In the genomic region with DNA sequence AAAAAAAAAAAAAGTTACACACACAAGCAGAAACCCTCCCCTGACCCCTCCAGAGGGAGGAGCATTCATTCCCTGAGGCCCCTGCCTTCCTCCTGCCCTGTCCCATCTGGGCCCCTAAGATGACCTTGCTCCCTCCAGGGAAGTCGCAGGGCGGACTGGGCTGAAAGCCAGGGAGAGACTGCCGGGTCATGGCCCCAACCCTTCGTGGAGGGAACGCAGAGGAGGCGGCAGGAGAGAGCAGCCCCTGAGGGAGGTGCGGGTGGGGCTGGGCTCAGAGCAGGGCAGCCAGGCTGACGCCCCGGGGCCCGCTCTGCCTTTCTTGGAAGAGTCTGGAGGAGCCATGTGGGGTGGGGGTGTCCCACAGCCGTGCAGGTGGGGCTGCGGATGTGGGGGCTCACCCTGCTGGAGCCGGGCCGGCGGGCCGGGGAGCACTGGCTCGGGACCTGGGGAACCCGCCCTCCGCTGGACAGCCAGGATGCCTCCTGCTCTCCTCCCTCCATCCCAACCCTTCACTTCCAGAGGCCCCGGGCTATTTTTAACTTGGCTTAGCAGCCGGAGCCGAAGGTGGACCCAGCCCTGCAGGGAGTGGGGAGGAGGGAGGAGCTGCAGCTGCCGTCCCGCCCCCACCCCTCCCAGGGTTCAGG, we compare ENCODE assay signal across 1 cellular context.
TF ChIP-seq lines count a peak whose summit lies in the region.

No MANE protein-coding gene starts in this region.

TF ChIP-seq in K562, 482 proteins besides CTCF, POLR2A, EP300 and RAD21 (continues in another document):
- TF ChIP-seq, protein P1, sequence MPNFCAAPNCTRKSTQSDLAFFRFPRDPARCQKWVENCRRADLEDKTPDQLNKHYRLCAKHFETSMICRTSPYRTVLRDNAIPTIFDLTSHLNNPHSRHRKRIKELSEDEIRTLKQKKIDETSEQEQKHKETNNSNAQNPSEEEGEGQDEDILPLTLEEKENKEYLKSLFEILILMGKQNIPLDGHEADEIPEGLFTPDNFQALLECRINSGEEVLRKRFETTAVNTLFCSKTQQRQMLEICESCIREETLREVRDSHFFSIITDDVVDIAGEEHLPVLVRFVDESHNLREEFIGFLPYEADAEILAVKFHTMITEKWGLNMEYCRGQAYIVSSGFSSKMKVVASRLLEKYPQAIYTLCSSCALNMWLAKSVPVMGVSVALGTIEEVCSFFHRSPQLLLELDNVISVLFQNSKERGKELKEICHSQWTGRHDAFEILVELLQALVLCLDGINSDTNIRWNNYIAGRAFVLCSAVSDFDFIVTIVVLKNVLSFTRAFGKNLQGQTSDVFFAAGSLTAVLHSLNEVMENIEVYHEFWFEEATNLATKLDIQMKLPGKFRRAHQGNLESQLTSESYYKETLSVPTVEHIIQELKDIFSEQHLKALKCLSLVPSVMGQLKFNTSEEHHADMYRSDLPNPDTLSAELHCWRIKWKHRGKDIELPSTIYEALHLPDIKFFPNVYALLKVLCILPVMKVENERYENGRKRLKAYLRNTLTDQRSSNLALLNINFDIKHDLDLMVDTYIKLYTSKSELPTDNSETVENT (CRISPR knock-in tag; IDR thresholded peaks at IDR 0.05) = no peak
- TF ChIP-seq GTF2E2 (tag; IDR thresholded peaks at IDR 0.05) (no peak), MAZ (CRISPR knock-in tag; conservative IDR thresholded peaks at IDR 0.05 in 1 of 2, IDR thresholded peaks at IDR 0.05 in 1 of 2) (peak; percentile 65 to 70; a peak in 3 of 4 replicates), ZSCAN32 (CRISPR knock-in tag; IDR thresholded peaks at IDR 0.05) (no peak), ZNF253 (CRISPR knock-in tag; conservative IDR thresholded peaks at IDR 0.05) (no peak), GABPA (tag; conservative IDR thresholded peaks at IDR 0.05; ENCODE audit: low read depth) (no peak), SMARCA4 (IDR thresholded peaks at IDR 0.05) (no peak), SAP30 (IDR thresholded peaks at IDR 0.05; ENCODE audit: borderline replicate concordance, insufficient read depth, low read depth, low read length, poor library complexity, severe bottlenecking) (no peak), PHTF2 (CRISPR knock-in tag; IDR thresholded peaks at IDR 0.05) (no peak), NR2C1 (IDR thresholded peaks at IDR 0.05) (peak; percentile 53; the same call in 1 of the 2 replicates), NR2C1 (tag; IDR thresholded peaks at IDR 0.05) (no peak), JUNB (CRISPR knock-in tag; conservative IDR thresholded peaks at IDR 0.05) (no peak), HMGN3 (IDR thresholded peaks at IDR 0.05; ENCODE audit: borderline replicate concordance, extremely low read depth, insufficient read length, low read depth, low read length) (peak; percentile 57), ZNF140 (CRISPR knock-in tag; IDR thresholded peaks at IDR 0.05) (no peak), DDX20 (tag; IDR thresholded peaks at IDR 0.05; ENCODE audit: low read depth) (no peak), CBX2 (IDR thresholded peaks at IDR 0.05; ENCODE audit: insufficient read depth, low read length, poor library complexity, severe bottlenecking) (no peak), ATF1 (CRISPR knock-in tag; IDR thresholded peaks at IDR 0.05) (no peak), ATF1 (tag; IDR thresholded peaks at IDR 0.05) (no peak), RB1 (IDR thresholded peaks at IDR 0.05; ENCODE audit: low read depth) (peak; percentile 34; the same call in 1 of the 2 replicates), ZNF695 (CRISPR knock-in tag; IDR thresholded peaks at IDR 0.05) (no peak), HDAC8 (tag; IDR thresholded peaks at IDR 0.05) (no peak), ASH1L (IDR thresholded peaks at IDR 0.05; ENCODE audit: borderline replicate concordance, low read depth, partially characterized antibody) (no peak), CBFA2T2 (conservative IDR thresholded peaks at IDR 0.05) (peak; percentile 27; the same call in 1 of the 2 replicates), TAF7 (tag; IDR thresholded peaks at IDR 0.05) (no peak), MAFG (tag; conservative IDR thresholded peaks at IDR 0.05) (no peak), CCAR2 (IDR thresholded peaks at IDR 0.05; ENCODE audit: low read depth, low read length) (no peak), TBP (optimal IDR thresholded peaks at IDR 0.05; ENCODE audit: low read depth, low read length) (no peak), HIVEP1 (CRISPR knock-in tag; IDR thresholded peaks at IDR 0.05) (no peak), RFX1 (IDR thresholded peaks at IDR 0.05) (no peak), XRCC3 (IDR thresholded peaks at IDR 0.05) (no peak), NFRKB (IDR thresholded peaks at IDR 0.05; ENCODE audit: low read depth) (no peak), ZNF24 (IDR thresholded peaks at IDR 0.05) (no peak), TARDBP (IDR thresholded peaks at IDR 0.05) (0 out of 2 replicates have a peak, but pooled peaks have one; percentile 38)
- TF ChIP-seq, protein P2, sequence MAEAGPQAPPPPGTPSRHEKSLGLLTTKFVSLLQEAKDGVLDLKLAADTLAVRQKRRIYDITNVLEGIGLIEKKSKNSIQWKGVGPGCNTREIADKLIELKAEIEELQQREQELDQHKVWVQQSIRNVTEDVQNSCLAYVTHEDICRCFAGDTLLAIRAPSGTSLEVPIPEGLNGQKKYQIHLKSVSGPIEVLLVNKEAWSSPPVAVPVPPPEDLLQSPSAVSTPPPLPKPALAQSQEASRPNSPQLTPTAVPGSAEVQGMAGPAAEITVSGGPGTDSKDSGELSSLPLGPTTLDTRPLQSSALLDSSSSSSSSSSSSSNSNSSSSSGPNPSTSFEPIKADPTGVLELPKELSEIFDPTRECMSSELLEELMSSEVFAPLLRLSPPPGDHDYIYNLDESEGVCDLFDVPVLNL (CRISPR knock-in tag; IDR thresholded peaks at IDR 0.05; ENCODE audit: low read depth) = no peak
- TF ChIP-seq, protein P3, sequence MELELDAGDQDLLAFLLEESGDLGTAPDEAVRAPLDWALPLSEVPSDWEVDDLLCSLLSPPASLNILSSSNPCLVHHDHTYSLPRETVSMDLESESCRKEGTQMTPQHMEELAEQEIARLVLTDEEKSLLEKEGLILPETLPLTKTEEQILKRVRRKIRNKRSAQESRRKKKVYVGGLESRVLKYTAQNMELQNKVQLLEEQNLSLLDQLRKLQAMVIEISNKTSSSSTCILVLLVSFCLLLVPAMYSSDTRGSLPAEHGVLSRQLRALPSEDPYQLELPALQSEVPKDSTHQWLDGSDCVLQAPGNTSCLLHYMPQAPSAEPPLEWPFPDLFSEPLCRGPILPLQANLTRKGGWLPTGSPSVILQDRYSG (tag; conservative IDR thresholded peaks at IDR 0.05; ENCODE audit: low read depth) = no peak
- TF ChIP-seq, protein P4, sequence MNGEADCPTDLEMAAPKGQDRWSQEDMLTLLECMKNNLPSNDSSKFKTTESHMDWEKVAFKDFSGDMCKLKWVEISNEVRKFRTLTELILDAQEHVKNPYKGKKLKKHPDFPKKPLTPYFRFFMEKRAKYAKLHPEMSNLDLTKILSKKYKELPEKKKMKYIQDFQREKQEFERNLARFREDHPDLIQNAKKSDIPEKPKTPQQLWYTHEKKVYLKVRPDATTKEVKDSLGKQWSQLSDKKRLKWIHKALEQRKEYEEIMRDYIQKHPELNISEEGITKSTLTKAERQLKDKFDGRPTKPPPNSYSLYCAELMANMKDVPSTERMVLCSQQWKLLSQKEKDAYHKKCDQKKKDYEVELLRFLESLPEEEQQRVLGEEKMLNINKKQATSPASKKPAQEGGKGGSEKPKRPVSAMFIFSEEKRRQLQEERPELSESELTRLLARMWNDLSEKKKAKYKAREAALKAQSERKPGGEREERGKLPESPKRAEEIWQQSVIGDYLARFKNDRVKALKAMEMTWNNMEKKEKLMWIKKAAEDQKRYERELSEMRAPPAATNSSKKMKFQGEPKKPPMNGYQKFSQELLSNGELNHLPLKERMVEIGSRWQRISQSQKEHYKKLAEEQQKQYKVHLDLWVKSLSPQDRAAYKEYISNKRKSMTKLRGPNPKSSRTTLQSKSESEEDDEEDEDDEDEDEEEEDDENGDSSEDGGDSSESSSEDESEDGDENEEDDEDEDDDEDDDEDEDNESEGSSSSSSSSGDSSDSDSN (IDR thresholded peaks at IDR 0.05; ENCODE audit: borderline replicate concordance in 1 of 2, low read depth in 2 of 2, low read length in 2 of 2) = peak; percentile 62 to 75; a peak in 1 of 4 replicates
- TF ChIP-seq, protein P5, sequence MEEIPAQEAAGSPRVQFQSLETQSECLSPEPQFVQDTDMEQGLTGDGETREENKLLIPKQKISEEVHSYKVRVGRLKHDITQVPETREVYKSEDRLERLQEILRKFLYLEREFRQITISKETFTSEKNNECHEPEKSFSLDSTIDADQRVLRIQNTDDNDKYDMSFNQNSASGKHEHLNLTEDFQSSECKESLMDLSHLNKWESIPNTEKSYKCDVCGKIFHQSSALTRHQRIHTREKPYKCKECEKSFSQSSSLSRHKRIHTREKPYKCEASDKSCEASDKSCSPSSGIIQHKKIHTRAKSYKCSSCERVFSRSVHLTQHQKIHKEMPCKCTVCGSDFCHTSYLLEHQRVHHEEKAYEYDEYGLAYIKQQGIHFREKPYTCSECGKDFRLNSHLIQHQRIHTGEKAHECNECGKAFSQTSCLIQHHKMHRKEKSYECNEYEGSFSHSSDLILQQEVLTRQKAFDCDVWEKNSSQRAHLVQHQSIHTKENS (CRISPR knock-in tag; IDR thresholded peaks at IDR 0.05) = no peak
- TF ChIP-seq, protein P6, sequence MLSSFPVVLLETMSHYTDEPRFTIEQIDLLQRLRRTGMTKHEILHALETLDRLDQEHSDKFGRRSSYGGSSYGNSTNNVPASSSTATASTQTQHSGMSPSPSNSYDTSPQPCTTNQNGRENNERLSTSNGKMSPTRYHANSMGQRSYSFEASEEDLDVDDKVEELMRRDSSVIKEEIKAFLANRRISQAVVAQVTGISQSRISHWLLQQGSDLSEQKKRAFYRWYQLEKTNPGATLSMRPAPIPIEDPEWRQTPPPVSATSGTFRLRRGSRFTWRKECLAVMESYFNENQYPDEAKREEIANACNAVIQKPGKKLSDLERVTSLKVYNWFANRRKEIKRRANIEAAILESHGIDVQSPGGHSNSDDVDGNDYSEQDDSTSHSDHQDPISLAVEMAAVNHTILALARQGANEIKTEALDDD (IDR thresholded peaks at IDR 0.05) = no peak
- TF ChIP-seq, protein P7, sequence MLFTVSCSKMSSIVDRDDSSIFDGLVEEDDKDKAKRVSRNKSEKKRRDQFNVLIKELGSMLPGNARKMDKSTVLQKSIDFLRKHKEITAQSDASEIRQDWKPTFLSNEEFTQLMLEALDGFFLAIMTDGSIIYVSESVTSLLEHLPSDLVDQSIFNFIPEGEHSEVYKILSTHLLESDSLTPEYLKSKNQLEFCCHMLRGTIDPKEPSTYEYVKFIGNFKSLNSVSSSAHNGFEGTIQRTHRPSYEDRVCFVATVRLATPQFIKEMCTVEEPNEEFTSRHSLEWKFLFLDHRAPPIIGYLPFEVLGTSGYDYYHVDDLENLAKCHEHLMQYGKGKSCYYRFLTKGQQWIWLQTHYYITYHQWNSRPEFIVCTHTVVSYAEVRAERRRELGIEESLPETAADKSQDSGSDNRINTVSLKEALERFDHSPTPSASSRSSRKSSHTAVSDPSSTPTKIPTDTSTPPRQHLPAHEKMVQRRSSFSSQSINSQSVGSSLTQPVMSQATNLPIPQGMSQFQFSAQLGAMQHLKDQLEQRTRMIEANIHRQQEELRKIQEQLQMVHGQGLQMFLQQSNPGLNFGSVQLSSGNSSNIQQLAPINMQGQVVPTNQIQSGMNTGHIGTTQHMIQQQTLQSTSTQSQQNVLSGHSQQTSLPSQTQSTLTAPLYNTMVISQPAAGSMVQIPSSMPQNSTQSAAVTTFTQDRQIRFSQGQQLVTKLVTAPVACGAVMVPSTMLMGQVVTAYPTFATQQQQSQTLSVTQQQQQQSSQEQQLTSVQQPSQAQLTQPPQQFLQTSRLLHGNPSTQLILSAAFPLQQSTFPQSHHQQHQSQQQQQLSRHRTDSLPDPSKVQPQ (CRISPR knock-in tag; IDR thresholded peaks at IDR 0.05; ENCODE audit: borderline replicate concordance) = no peak
- TF ChIP-seq, protein P8, sequence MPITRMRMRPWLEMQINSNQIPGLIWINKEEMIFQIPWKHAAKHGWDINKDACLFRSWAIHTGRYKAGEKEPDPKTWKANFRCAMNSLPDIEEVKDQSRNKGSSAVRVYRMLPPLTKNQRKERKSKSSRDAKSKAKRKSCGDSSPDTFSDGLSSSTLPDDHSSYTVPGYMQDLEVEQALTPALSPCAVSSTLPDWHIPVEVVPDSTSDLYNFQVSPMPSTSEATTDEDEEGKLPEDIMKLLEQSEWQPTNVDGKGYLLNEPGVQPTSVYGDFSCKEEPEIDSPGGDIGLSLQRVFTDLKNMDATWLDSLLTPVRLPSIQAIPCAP (CRISPR knock-in tag; IDR thresholded peaks at IDR 0.05; ENCODE audit: borderline replicate concordance) = no peak
- TF ChIP-seq, protein P9, sequence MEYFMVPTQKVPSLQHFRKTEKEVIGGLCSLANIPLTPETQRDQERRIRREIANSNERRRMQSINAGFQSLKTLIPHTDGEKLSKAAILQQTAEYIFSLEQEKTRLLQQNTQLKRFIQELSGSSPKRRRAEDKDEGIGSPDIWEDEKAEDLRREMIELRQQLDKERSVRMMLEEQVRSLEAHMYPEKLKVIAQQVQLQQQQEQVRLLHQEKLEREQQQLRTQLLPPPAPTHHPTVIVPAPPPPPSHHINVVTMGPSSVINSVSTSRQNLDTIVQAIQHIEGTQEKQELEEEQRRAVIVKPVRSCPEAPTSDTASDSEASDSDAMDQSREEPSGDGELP (CRISPR knock-in tag; IDR thresholded peaks at IDR 0.05; ENCODE audit: borderline replicate concordance) = peak; percentile 26; the same call in 1 of the 2 replicates
- TF ChIP-seq, protein P10, sequence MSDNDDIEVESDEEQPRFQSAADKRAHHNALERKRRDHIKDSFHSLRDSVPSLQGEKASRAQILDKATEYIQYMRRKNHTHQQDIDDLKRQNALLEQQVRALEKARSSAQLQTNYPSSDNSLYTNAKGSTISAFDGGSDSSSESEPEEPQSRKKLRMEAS (CRISPR knock-in tag; IDR thresholded peaks at IDR 0.05) = peak; percentile 58; the same call in 1 of the 2 replicates
- TF ChIP-seq, protein P11, sequence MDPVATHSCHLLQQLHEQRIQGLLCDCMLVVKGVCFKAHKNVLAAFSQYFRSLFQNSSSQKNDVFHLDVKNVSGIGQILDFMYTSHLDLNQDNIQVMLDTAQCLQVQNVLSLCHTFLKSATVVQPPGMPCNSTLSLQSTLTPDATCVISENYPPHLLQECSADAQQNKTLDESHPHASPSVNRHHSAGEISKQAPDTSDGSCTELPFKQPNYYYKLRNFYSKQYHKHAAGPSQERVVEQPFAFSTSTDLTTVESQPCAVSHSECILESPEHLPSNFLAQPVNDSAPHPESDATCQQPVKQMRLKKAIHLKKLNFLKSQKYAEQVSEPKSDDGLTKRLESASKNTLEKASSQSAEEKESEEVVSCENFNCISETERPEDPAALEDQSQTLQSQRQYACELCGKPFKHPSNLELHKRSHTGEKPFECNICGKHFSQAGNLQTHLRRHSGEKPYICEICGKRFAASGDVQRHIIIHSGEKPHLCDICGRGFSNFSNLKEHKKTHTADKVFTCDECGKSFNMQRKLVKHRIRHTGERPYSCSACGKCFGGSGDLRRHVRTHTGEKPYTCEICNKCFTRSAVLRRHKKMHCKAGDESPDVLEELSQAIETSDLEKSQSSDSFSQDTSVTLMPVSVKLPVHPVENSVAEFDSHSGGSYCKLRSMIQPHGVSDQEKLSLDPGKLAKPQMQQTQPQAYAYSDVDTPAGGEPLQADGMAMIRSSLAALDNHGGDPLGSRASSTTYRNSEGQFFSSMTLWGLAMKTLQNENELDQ (CRISPR knock-in tag; IDR thresholded peaks at IDR 0.05; ENCODE audit: borderline replicate concordance) = no peak
- TF ChIP-seq, protein P12, sequence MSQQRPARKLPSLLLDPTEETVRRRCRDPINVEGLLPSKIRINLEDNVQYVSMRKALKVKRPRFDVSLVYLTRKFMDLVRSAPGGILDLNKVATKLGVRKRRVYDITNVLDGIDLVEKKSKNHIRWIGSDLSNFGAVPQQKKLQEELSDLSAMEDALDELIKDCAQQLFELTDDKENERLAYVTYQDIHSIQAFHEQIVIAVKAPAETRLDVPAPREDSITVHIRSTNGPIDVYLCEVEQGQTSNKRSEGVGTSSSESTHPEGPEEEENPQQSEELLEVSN (IDR thresholded peaks at IDR 0.05; ENCODE audit: borderline replicate concordance in 1 of 2, extremely low read depth in 1 of 2, insufficient read depth in 1 of 2, insufficient read length in 1 of 2, low read depth in 1 of 2, low read length in 1 of 2, poor library complexity in 1 of 2, severe bottlenecking in 1 of 2) = peak; percentile 15 to 59
